Comparison of ENCODE assay signal across 10 cellular contexts in the genomic region with DNA sequence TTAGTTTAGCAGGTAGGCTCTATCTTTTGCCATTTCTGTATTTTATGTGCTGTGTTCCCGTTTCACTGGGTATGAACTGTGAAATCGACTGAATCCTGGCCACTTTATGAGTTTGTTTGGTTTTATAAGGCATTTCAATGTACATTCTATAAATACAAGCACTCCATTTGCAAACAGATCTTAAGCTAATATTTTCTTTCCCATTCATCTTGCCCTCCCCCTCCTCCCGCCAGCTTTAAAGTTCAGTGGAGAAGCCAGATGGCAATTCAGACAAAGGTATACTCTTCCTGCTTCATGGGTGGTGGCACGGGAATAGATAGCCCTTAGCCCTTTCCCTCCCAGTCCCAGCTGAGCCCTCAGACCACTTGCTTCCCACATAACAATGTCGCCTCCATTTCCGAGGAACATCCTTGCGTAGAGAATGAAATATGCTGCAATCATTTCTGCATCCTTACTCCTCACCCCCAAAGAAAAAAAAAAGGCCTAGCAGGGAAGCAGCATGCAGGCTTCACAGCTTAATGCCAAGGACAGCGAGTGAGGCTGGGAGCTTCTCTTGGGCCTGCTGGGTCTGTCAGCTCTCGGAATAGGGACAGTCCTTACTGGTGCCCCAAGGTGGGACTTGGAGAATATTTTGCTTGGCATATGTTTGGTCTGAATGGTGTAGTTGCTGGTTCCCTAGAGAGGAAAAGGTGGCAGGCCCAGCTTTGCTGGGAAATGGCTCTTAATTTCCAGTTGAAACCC. TPM values are rescaled to one million over a fixed set of nuclear protein-coding genes. Genes with fewer than 3 reads are reported as not detected.
DNase-seq lines count a peak whose midpoint lies in the region; ATAC-seq and TF ChIP-seq lines count a peak whose summit lies in the region.
"Had no signal": no experiment of that assay in that cellular context is flagged by ENCODE, and none has a peak within 500 bp of the region (broad histone marks: within the 10 kb centered on the region; RNA-seq: fewer than 3 reads in every experiment).

No MANE protein-coding gene starts in this region.

- BruUV-seq in PC-9 (replicated peaks; lab: Mats Ljungman, UMichigan) = no TSS peak

- no peak overlapping the region for H3K4me3 ChIP-seq in PC-9
- H3K4me3 ChIP-seq: coronary artery had no signal

- H3K79me2 ChIP-seq in PC-9 (ENCODE audit: low read depth) = no peaks in the 10 kb centered on the region

- POLR2A ChIA-PET in PC-9 (lab: Charles Lee; ENCODE audit: unreplicated experiment) = interaction anchor here (0.5 kb wide), 1 partner anchor 9 kb away, joined by 7 read pairs; no protein-coding TSS in a partner anchor

- no peaks in the 10 kb centered on the region for H3K9me2 ChIP-seq in PC-9 (ENCODE audit: insufficient read depth)

- H3K36me3 ChIP-seq in PC-9 (ENCODE audit: low read depth) = no peaks in the 10 kb centered on the region

- H2AFZ ChIP-seq in PC-9 = no peak overlapping the region

- H3K27ac ChIP-seq in PC-9 (no peak overlapping the region), foreskin keratinocyte (no peak overlapping the region)

- H3K36me3 Mint-ChIP-seq in activated T-helper 1 cell treated with anti-CD3 and anti-CD28 coated beads, Interleukin-12 subunit alpha, Interleukin-12 subunit beta, Interleukin-2, Interleukin-4 antibody, amounts not matched to agents 30 ng/mL and 10 ng/mL and 1 ng/mL, durations not matched to agents 14 hours and 24 hours and 36 hours (ENCODE audit: low read depth) = peaks cover 57% of the 10 kb centered on the region
- peaks cover 14% of the 10 kb centered on the region for H3K36me3 Mint-ChIP-seq in natural killer cell treated with Interleukin-12 subunit alpha and Interleukin-12 subunit beta and Interleukin-15 and Interleukin-18, amount 100 ng/mL, for 72 hours

- no peaks in the 10 kb centered on the region for H4K20me1 ChIP-seq in PC-9 (ENCODE audit: insufficient read depth)

- intact Hi-C loops in activated T-helper 1 cell treated with anti-CD3 and anti-CD28 coated beads, Interleukin-12 subunit alpha, Interleukin-12 subunit beta, Interleukin-2, Interleukin-4 antibody, amounts not matched to agents 30 ng/mL and 10 ng/mL and 1 ng/mL, durations not matched to agents 14 hours and 24 hours and 36 hours (cut with micrococcal nuclease) = no loop called here
- intact Hi-C loops in PC-9 (cut with micrococcal nuclease; ENCODE audit: unreplicated experiment) = loop anchor here (2.0 kb wide), 1 partner anchor 55 kb away; no protein-coding TSS in a partner anchor

- H3F3A ChIP-seq in PC-9 (ENCODE audit: insufficient read depth, low read depth) = peaks cover 12% of the 10 kb centered on the region; the same call in 1 of the 2 replicates

- ATAC-seq in natural killer cell treated with Interleukin-12 subunit alpha and Interleukin-12 subunit beta and Interleukin-15 and Interleukin-18, amount 100 ng/mL, for 72 hours = no peak
- ATAC-seq in GM19397 (IDR thresholded peaks at IDR 0.05; ENCODE audit: unreplicated experiment) = no peak
- no peak for ATAC-seq in foreskin keratinocyte
- ATAC-seq: stimulated activated naive CD8-positive, alpha-beta T cell treated with anti-CD3 and anti-CD28 coated beads, Interleukin-15, amount 100 ng/mL, for 72 hours had no signal

- CTCF ChIA-PET in PC-9 (lab: Charles Lee) = interaction anchor here (0.6 kb wide), 1 partner anchor 373 kb away, joined by 9 read pairs; no protein-coding TSS in a partner anchor

- H3K27me3 ChIP-seq in PC-9 (ENCODE audit: insufficient read depth, low read depth) (no peaks in the 10 kb centered on the region), foreskin keratinocyte (no peaks in the 10 kb centered on the region)

- no peaks in the 10 kb centered on the region for H3K9me3 ChIP-seq in PC-9 (ENCODE audit: insufficient read depth, low read depth)

- H3K27ac Mint-ChIP-seq in activated T-helper 1 cell treated with anti-CD3 and anti-CD28 coated beads, Interleukin-12 subunit alpha, Interleukin-12 subunit beta, Interleukin-2, Interleukin-4 antibody, amounts not matched to agents 30 ng/mL and 10 ng/mL and 1 ng/mL, durations not matched to agents 14 hours and 24 hours and 36 hours = peak overlapping the region; percentile 91
- H3K27ac Mint-ChIP-seq in natural killer cell treated with Interleukin-12 subunit alpha and Interleukin-12 subunit beta and Interleukin-15 and Interleukin-18, amount 100 ng/mL, for 72 hours = peak overlapping the region; percentile 100

- DNase-seq in DMS153 (lab: John Stamatoyannopoulos, UW) (peak; percentile 85), NCI-H146 treated with DMSO at 0.1 percent for 48 hours (lab: John Stamatoyannopoulos, UW; ENCODE audit: unreplicated experiment) (peak; percentile 83), PC-9 (no peak), retina (no peak), foreskin keratinocyte (no peak)
- DNase-seq in activated T-helper 1 cell treated with anti-CD3 and anti-CD28 coated beads, Interleukin-12 subunit alpha, Interleukin-12 subunit beta, Interleukin-2, Interleukin-4 antibody, amounts not matched to agents 30 ng/mL and 10 ng/mL and 1 ng/mL, durations not matched to agents 14 hours and 24 hours and 36 hours (ENCODE audit: low spot score) = no peak
- no peak for DNase-seq in natural killer cell treated with Interleukin-12 subunit alpha and Interleukin-12 subunit beta and Interleukin-15 and Interleukin-18, amount 100 ng/mL, for 72 hours (ENCODE audit: low spot score)
- DNase-seq: stimulated activated naive CD8-positive, alpha-beta T cell treated with anti-CD3 and anti-CD28 coated beads, Interleukin-15, amount 100 ng/mL, for 72 hours had no signal

- H3K9me3 Mint-ChIP-seq in activated T-helper 1 cell treated with anti-CD3 and anti-CD28 coated beads, Interleukin-12 subunit alpha, Interleukin-12 subunit beta, Interleukin-2, Interleukin-4 antibody, amounts not matched to agents 30 ng/mL and 10 ng/mL and 1 ng/mL, durations not matched to agents 14 hours and 24 hours and 36 hours = no peaks in the 10 kb centered on the region
- peaks cover 2% of the 10 kb centered on the region for H3K9me3 Mint-ChIP-seq in natural killer cell treated with Interleukin-12 subunit alpha and Interleukin-12 subunit beta and Interleukin-15 and Interleukin-18, amount 100 ng/mL, for 72 hours
- H3K9me3 Mint-ChIP-seq: stimulated activated naive CD8-positive, alpha-beta T cell treated with anti-CD3 and anti-CD28 coated beads, Interleukin-15, amount 100 ng/mL, for 72 hours had no signal

- H3K4me1 ChIP-seq in PC-9 (replicated peaks; ENCODE audit: insufficient read depth) = no peaks in the 10 kb centered on the region
- H3K4me1 ChIP-seq in foreskin keratinocyte = peaks cover 26% of the 10 kb centered on the region

- no peaks in the 10 kb centered on the region for H3K27me3 Mint-ChIP-seq in activated T-helper 1 cell treated with anti-CD3 and anti-CD28 coated beads, Interleukin-12 subunit alpha, Interleukin-12 subunit beta, Interleukin-2, Interleukin-4 antibody, amounts not matched to agents 30 ng/mL and 10 ng/mL and 1 ng/mL, durations not matched to agents 14 hours and 24 hours and 36 hours (ENCODE audit: insufficient read depth)
- no peaks in the 10 kb centered on the region for H3K27me3 Mint-ChIP-seq in natural killer cell treated with Interleukin-12 subunit alpha and Interleukin-12 subunit beta and Interleukin-15 and Interleukin-18, amount 100 ng/mL, for 72 hours
- H3K27me3 Mint-ChIP-seq: stimulated activated naive CD8-positive, alpha-beta T cell treated with anti-CD3 and anti-CD28 coated beads, Interleukin-15, amount 100 ng/mL, for 72 hours had no signal

- peaks cover 97% of the 10 kb centered on the region for H3K4me1 Mint-ChIP-seq in activated T-helper 1 cell treated with anti-CD3 and anti-CD28 coated beads, Interleukin-12 subunit alpha, Interleukin-12 subunit beta, Interleukin-2, Interleukin-4 antibody, amounts not matched to agents 30 ng/mL and 10 ng/mL and 1 ng/mL, durations not matched to agents 14 hours and 24 hours and 36 hours (ENCODE audit: low read depth)
- H3K4me1 Mint-ChIP-seq in natural killer cell treated with Interleukin-12 subunit alpha and Interleukin-12 subunit beta and Interleukin-15 and Interleukin-18, amount 100 ng/mL, for 72 hours (ENCODE audit: low read depth in 2 of 2) = peaks cover 72 to 86% of the 10 kb centered on the region in 2 donors

- H3K4me2 ChIP-seq in PC-9 = no peak overlapping the region

- peak overlapping the region; percentile 19 for H3K4me3 Mint-ChIP-seq in activated T-helper 1 cell treated with anti-CD3 and anti-CD28 coated beads, Interleukin-12 subunit alpha, Interleukin-12 subunit beta, Interleukin-2, Interleukin-4 antibody, amounts not matched to agents 30 ng/mL and 10 ng/mL and 1 ng/mL, durations not matched to agents 14 hours and 24 hours and 36 hours
- H3K4me3 Mint-ChIP-seq in natural killer cell treated with Interleukin-12 subunit alpha and Interleukin-12 subunit beta and Interleukin-15 and Interleukin-18, amount 100 ng/mL, for 72 hours = peak overlapping the region; percentile 90

- TF ChIP-seq CTCF in PC-9 (conservative IDR thresholded peaks at IDR 0.05) = no peak
- TF ChIP-seq CTCF in foreskin keratinocyte (conservative IDR thresholded peaks at IDR 0.05) = no peak

RNA-seq across cellular contexts. Expression of a gene that starts 52.8 kb away (rescaled TPM):
- total RNA-seq in activated T-helper 1 cell treated with anti-CD3 and anti-CD28 coated beads, Interleukin-12 subunit alpha, Interleukin-12 subunit beta, Interleukin-2, Interleukin-4 antibody, amounts not matched to agents 30 ng/mL and 10 ng/mL and 1 ng/mL, durations not matched to agents 14 hours and 24 hours and 36 hours = 304 and 311 TPM in 2 replicates
- total RNA-seq in natural killer cell treated with Interleukin-12 subunit alpha and Interleukin-12 subunit beta and Interleukin-15 and Interleukin-18, amount 100 ng/mL, for 72 hours = 100 to 1,000 TPM; 317 to 354 TPM
- 385 and 395 TPM in 2 replicates for total RNA-seq in PC-9 (2021)
- 178 and 184 TPM in 2 replicates for total RNA-seq in foreskin keratinocyte
- 176 and 181 TPM in 2 replicates for polyA plus RNA-seq in foreskin keratinocyte

Comparison
In these comparisons a context has a peak if more than half of its experiments do, and no peak if none do; other contexts are left out.
1. DNase-seq: peak in DMS153 (single experiment) and NCI-H146 treated with DMSO at 0.1 percent for 48 hours (single experiment); none in activated T-helper 1 cell treated with anti-CD3 and anti-CD28 coated beads, Interleukin-12 subunit alpha, Interleukin-12 subunit beta, Interleukin-2, Interleukin-4 antibody, amounts not matched to agents 30 ng/mL and 10 ng/mL and 1 ng/mL, durations not matched to agents 14 hours and 24 hours and 36 hours (single experiment), natural killer cell treated with Interleukin-12 subunit alpha and Interleukin-12 subunit beta and Interleukin-15 and Interleukin-18, amount 100 ng/mL, for 72 hours (single experiment), PC-9 (0 of 2), retina (single experiment) and foreskin keratinocyte (0 of 2).